Comparison of ENCODE assay signal across 1 cellular context in the genomic region with DNA sequence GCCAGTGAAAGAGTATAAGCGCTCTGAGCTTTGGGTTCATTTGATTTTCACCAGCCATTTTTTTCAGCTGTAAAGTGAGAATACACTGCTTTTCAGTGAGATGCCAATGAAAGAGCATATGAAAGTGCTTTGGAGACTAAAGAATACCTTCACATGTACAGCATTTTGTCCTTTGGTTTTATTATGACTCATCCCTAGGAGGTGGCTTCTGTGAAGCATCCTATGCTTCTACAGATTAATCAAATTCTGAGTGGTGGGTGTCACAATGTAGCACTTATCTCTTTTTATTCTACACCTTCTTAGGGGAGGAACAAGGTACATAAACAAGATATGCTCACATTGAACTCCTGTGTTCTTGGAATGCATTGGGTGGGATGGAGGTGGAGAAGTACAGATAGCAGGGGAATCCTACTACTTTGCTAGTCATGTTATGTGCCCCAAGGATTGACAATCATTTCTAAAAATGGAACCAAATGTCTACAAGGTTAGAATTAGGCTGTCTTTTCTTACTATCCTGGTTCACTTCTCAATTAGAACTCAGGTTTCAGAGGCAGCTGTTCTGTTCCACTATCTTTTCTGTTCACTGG.
TF ChIP-seq lines count a peak whose summit lies in the region.

No MANE protein-coding gene starts in this region.

TF ChIP-seq in H1, 55 proteins besides CTCF, POLR2A, EP300 and RAD21 (continued from another document):
- no peak for TF ChIP-seq CBX8 (IDR thresholded peaks at IDR 0.05; ENCODE audit: borderline replicate concordance, low read depth, low read length)
